In the genomic region with DNA sequence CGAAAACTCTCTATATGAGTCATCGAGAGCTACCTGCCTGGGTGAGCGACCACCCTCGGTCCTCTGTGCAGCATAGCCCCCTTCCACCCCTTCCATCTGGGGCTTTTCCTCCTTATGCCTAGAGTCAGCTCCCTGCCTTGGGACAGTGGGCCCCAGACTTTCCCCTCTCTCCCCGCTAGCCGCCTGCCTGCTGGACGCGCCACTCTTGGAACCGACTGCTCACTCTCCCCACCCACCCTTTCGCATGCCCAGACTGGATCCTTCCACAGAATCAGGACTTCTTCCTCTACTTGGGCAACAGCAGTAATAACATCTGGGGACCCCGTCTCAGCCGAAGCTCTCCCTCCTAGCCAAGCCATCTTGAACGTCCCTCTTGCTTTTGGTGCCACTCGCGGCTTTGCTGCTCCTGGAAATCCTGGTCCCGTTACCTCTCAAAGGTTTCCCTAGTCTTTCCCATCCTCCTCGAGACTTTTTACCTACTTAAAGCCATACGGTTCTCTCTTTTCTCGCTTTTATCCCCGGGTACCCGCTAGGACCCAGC, we compare ENCODE assay signal across 8 cellular contexts. TPM values are rescaled to one million over a fixed set of nuclear protein-coding genes. Genes with fewer than 3 reads are reported as not detected.
DNase-seq lines count a peak whose midpoint lies in the region; ATAC-seq and TF ChIP-seq lines count a peak whose summit lies in the region.

No MANE protein-coding gene starts in this region.

- ATAC-seq in HG03045 (IDR thresholded peaks at IDR 0.05; ENCODE audit: unreplicated experiment): no peak
- ATAC-seq in HG03442 (IDR thresholded peaks at IDR 0.05; ENCODE audit: unreplicated experiment): no peak

- H3K27ac Mint-ChIP-seq in activated T-helper 2 cell treated with anti-CD3 and anti-CD28 coated beads, Interferon-gamma antibody, Interleukin-2, Interleukin-4, amounts not matched to agents 10 μg/mL and 5 μg/mL and 100 μg/mL, durations not matched to agents 14 hours and 24 hours and 36 hours: peak overlapping the region; percentile 91

- H3K36me3 Mint-ChIP-seq in activated T-helper 2 cell treated with anti-CD3 and anti-CD28 coated beads, Interferon-gamma antibody, Interleukin-2, Interleukin-4, amounts not matched to agents 10 μg/mL and 5 μg/mL and 100 μg/mL, durations not matched to agents 14 hours and 24 hours and 36 hours (ENCODE audit: low read depth): peaks cover 47% of the 10 kb centered on the region

- H3K27me3 Mint-ChIP-seq in activated T-helper 2 cell treated with anti-CD3 and anti-CD28 coated beads, Interferon-gamma antibody, Interleukin-2, Interleukin-4, amounts not matched to agents 10 μg/mL and 5 μg/mL and 100 μg/mL, durations not matched to agents 14 hours and 24 hours and 36 hours (ENCODE audit: low read depth): no peaks in the 10 kb centered on the region

- TF ChIP-seq POLR2A in sigmoid colon (IDR thresholded peaks at IDR 0.05): no peak

- DNase-seq in HFF-Myc (ENCODE audit: extremely low read depth, low read depth) (no peak), left ventricle myocardium inferior (no peak), sigmoid colon (peak; percentile 76)
- no peak for DNase-seq in activated T-helper 2 cell treated with anti-CD3 and anti-CD28 coated beads, Interferon-gamma antibody, Interleukin-2, Interleukin-4, amounts not matched to agents 10 μg/mL and 5 μg/mL and 100 μg/mL, durations not matched to agents 14 hours and 24 hours and 36 hours (ENCODE audit: low spot score)
- DNase-seq in effector CD4-positive, alpha-beta T cell: no peak

- H3K27me3 ChIP-seq in left ventricle myocardium inferior (ENCODE audit: low read depth): no peaks in the 10 kb centered on the region
- no peaks in the 10 kb centered on the region for H3K27me3 ChIP-seq in sigmoid colon

- H3K9me3 Mint-ChIP-seq in activated T-helper 2 cell treated with anti-CD3 and anti-CD28 coated beads, Interferon-gamma antibody, Interleukin-2, Interleukin-4, amounts not matched to agents 10 μg/mL and 5 μg/mL and 100 μg/mL, durations not matched to agents 14 hours and 24 hours and 36 hours: no peaks in the 10 kb centered on the region

- intact Hi-C loops in activated T-helper 2 cell treated with anti-CD3 and anti-CD28 coated beads, Interferon-gamma antibody, Interleukin-2, Interleukin-4, amounts not matched to agents 10 μg/mL and 5 μg/mL and 100 μg/mL, durations not matched to agents 14 hours and 24 hours and 36 hours (cut with micrococcal nuclease): loop anchor here (5.0 kb wide), 1 partner anchor 509 kb away; no protein-coding TSS in a partner anchor
- intact Hi-C loops in left ventricle myocardium inferior (cut with micrococcal nuclease) (no loop called here), sigmoid colon (cut with DNase I) (loop anchor here (1.0 to 10.0 kb wide), 3 partner anchors 22 to 336 kb away; a partner anchor contains a TSS)

- TF ChIP-seq EP300 in sigmoid colon (IDR thresholded peaks at IDR 0.05): no peak

- 0% methylated on average over 21 of the region's 21 CpGs for WGBS in sigmoid colon, 2 donors

- peak overlapping the region; percentile 98 for H3K4me3 Mint-ChIP-seq in activated T-helper 2 cell treated with anti-CD3 and anti-CD28 coated beads, Interferon-gamma antibody, Interleukin-2, Interleukin-4, amounts not matched to agents 10 μg/mL and 5 μg/mL and 100 μg/mL, durations not matched to agents 14 hours and 24 hours and 36 hours (ENCODE audit: low read depth)

- H3K36me3 ChIP-seq in left ventricle myocardium inferior: peaks cover 36% of the 10 kb centered on the region
- peaks cover 31 to 33% (median 33%) of the 10 kb centered on the region in 4 donors for H3K36me3 ChIP-seq in sigmoid colon

- peaks cover 57% of the 10 kb centered on the region for H3K4me1 ChIP-seq in left ventricle myocardium inferior
- H3K4me1 ChIP-seq in sigmoid colon: peaks cover 0 to 46% (median 32%) of the 10 kb centered on the region in 4 donors

- H3K9me3 ChIP-seq in left ventricle myocardium inferior (replicated peaks) (no peaks in the 10 kb centered on the region), sigmoid colon (no peaks in the 10 kb centered on the region)

- H3K4me1 Mint-ChIP-seq in activated T-helper 2 cell treated with anti-CD3 and anti-CD28 coated beads, Interferon-gamma antibody, Interleukin-2, Interleukin-4, amounts not matched to agents 10 μg/mL and 5 μg/mL and 100 μg/mL, durations not matched to agents 14 hours and 24 hours and 36 hours (ENCODE audit: low read depth): peaks cover 54% of the 10 kb centered on the region

- no peak for TF ChIP-seq CTCF in C4-2B (conservative IDR thresholded peaks at IDR 0.05)
- TF ChIP-seq CTCF in HFF-Myc (IDR thresholded peaks at IDR 0.05; ENCODE audit: low read depth, low read length, missing control alignments): no peak
- TF ChIP-seq CTCF in left ventricle myocardium inferior (IDR thresholded peaks at IDR 0.05; ENCODE audit: borderline replicate concordance): no peak
- TF ChIP-seq CTCF in sigmoid colon (IDR thresholded peaks at IDR 0.05): no peak

- peak overlapping the region; percentile 88 for H3K4me3 ChIP-seq in HFF-Myc (replicated peaks; ENCODE audit: low read depth, low read length)
- peak overlapping the region; percentile 89 for H3K4me3 ChIP-seq in left ventricle myocardium inferior
- peak overlapping the region; percentile 76 to 83 (median 80) for H3K4me3 ChIP-seq in sigmoid colon

- H3K27ac ChIP-seq in C4-2B (peak overlapping the region; percentile 81), left ventricle myocardium inferior (replicated peaks) (peak overlapping the region; percentile 91), sigmoid colon (peak overlapping the region; percentile 95 to 98 (median 96))

RNA-seq across cellular contexts. Expression of a gene that starts 0.7 kb away (rescaled TPM):
- total RNA-seq in activated T-helper 2 cell treated with anti-CD3 and anti-CD28 coated beads, Interferon-gamma antibody, Interleukin-2, Interleukin-4, amounts not matched to agents 10 μg/mL and 5 μg/mL and 100 μg/mL, durations not matched to agents 14 hours and 24 hours and 36 hours: 154 TPM in 2 replicates
- total RNA-seq in left ventricle myocardium inferior: 23.2 TPM
- 100 to 1,000 TPM in 1 of 4 donors, 10 to 100 TPM in 3; 67.6 to 102 (median 88.7) TPM for total RNA-seq in sigmoid colon
- polyA plus RNA-seq in sigmoid colon: 10 to 100 TPM in 2 of 3 donors, 1 to 10 TPM in 1; 9.0 to 73.9 (median 13.8) TPM

RNA-seq across cellular contexts. Expression of a gene that starts 10.7 kb away (rescaled TPM):
- total RNA-seq in activated T-helper 2 cell treated with anti-CD3 and anti-CD28 coated beads, Interferon-gamma antibody, Interleukin-2, Interleukin-4, amounts not matched to agents 10 μg/mL and 5 μg/mL and 100 μg/mL, durations not matched to agents 14 hours and 24 hours and 36 hours: 7.7 and 9.2 TPM in 2 replicates
- total RNA-seq in left ventricle myocardium inferior (4.9 TPM), sigmoid colon (1 to 10 TPM; 3.9 to 6.9 (median 4.8) TPM)
- 1 to 10 TPM; 1.2 to 3.8 (median 1.4) TPM for polyA plus RNA-seq in sigmoid colon

RNA-seq across cellular contexts. Expression of a gene that starts 12.3 kb away (rescaled TPM):
- 3,925 and 4,057 TPM in 2 replicates for total RNA-seq in activated T-helper 2 cell treated with anti-CD3 and anti-CD28 coated beads, Interferon-gamma antibody, Interleukin-2, Interleukin-4, amounts not matched to agents 10 μg/mL and 5 μg/mL and 100 μg/mL, durations not matched to agents 14 hours and 24 hours and 36 hours
- total RNA-seq in left ventricle myocardium inferior (1,892 TPM), sigmoid colon (1,000 to 10,000 TPM; 1,926 to 5,407 (median 3,655) TPM)
- polyA plus RNA-seq in sigmoid colon: 1,000 to 10,000 TPM; 6,021 to 9,845 (median 6,338) TPM

RNA-seq across cellular contexts. Expression of a gene that starts 23.6 kb away (rescaled TPM):
- total RNA-seq in activated T-helper 2 cell treated with anti-CD3 and anti-CD28 coated beads, Interferon-gamma antibody, Interleukin-2, Interleukin-4, amounts not matched to agents 10 μg/mL and 5 μg/mL and 100 μg/mL, durations not matched to agents 14 hours and 24 hours and 36 hours: 89.7 and 94.3 TPM in 2 replicates
- total RNA-seq in left ventricle myocardium inferior (54.1 TPM), sigmoid colon (10 to 100 TPM; 37.7 to 90.6 (median 64.1) TPM)
- 10 to 100 TPM; 26.4 to 63.7 (median 32.3) TPM for polyA plus RNA-seq in sigmoid colon

RNA-seq across cellular contexts. Expression of a gene that starts 24.4 kb away (rescaled TPM):
- total RNA-seq in activated T-helper 2 cell treated with anti-CD3 and anti-CD28 coated beads, Interferon-gamma antibody, Interleukin-2, Interleukin-4, amounts not matched to agents 10 μg/mL and 5 μg/mL and 100 μg/mL, durations not matched to agents 14 hours and 24 hours and 36 hours: 356 and 364 TPM in 2 replicates
- total RNA-seq in left ventricle myocardium inferior: 65.7 TPM
- total RNA-seq in sigmoid colon: 100 to 1,000 TPM in 3 of 4 donors, 10 to 100 TPM in 1; 52.9 to 157 (median 110) TPM
- polyA plus RNA-seq in sigmoid colon: 100 to 1,000 TPM in 1 of 3 donors, 10 to 100 TPM in 2; 68.4 to 136 (median 73.9) TPM
